ENCODE assay signal across 16 cellular contexts in the genomic region with DNA sequence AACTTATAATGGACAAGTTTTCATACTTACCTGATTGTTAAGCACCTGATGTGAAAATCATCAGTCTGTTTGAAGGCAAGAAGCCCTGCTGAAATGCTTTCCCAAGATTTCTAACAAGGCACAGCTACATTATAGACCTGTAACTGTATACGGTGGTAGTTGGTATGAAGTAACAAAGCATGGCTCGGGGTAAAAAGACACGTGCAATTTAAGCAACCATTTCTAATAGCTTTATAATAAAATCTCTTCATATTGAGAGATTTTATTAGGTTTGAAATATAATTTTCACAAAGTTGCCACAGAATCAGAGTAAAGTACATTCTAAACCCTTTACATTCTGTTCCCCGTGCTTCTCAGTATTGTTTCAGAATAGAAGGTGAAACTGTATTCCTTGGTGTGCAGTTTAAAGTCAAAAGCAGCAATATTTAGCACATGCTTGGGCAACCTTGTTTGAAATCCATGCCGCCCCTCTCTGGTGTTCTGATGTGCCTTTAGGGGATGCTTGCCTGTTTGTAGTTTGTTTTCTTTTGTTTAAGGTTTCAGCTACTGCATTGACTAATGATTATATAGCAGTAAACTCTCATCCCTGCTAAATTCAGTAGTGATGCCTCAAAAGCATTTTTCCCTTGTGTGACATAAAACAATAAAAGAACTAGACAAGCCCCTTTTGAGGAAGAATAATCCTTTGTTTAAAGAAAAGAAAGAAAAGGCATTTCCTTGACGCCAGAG.
DNase-seq lines count a peak whose midpoint lies in the region; ATAC-seq and TF ChIP-seq lines count a peak whose summit lies in the region.
"Had no signal": no experiment of that assay in that cellular context is flagged by ENCODE, and none has a peak within 500 bp of the region (broad histone marks: within the 10 kb centered on the region; RNA-seq: fewer than 3 reads in every experiment).

No MANE protein-coding gene starts in this region.

- H3K27me3 Mint-ChIP-seq in chondrocyte (ENCODE audit: low read depth) = peaks cover 26% of the 10 kb centered on the region

- H3K4me3 Mint-ChIP-seq in chondrocyte (ENCODE audit: unreplicated experiment) = no peak overlapping the region
- H3K4me3 Mint-ChIP-seq: CD14-positive monocyte; CD8-positive, alpha-beta T cell; IgD-negative memory B cell had no signal

- intact Hi-C loops in A673 (cut with micrococcal nuclease; ENCODE audit: unreplicated experiment) = loop anchor here (10.0 kb wide), 1 partner anchor 649 kb away; no protein-coding TSS in a partner anchor

- H3K4me1 Mint-ChIP-seq in chondrocyte (ENCODE audit: low read depth) = no peaks in the 10 kb centered on the region
- H3K4me1 Mint-ChIP-seq: IgD-negative memory B cell had no signal

- POLR2A ChIA-PET in A673 (lab: Charles Lee; ENCODE audit: low non-redundant PET) = interaction anchor here (0.6 kb wide), 1 partner anchor 308 kb away, joined by 3 read pairs; no protein-coding TSS in a partner anchor
- POLR2A ChIA-PET in HEK293 (lab: Yijun Ruan, JAX) = no interaction called here

- in situ Hi-C loops in GM13977 (cut with MboI; ENCODE audit: low pct_unique_long_range_greater_than_20kb, low sequenced_read_pairs, unreplicated experiment) = no loop called here

- H3K27ac ChIP-seq in A673 (ENCODE audit: low read depth, low read length, poor library complexity, severe bottlenecking) (peak overlapping the region; percentile 58), HEK293 (ENCODE audit: extremely low read depth, low read depth, low read length) (no peak overlapping the region)
- H3K27ac ChIP-seq: A549 had no signal

- DNase-seq in A673 (ENCODE audit: low spot score) (no peak), OCI-M1 (lab: John Stamatoyannopoulos, UW) (peak; percentile 36), left kidney (ENCODE audit: low read depth, low spot score) (peak; percentile 45), chondrocyte (ENCODE audit: low spot score) (no peak), GM13977 (ENCODE audit: low spot score) (no peak)
- DNase-seq: CD8-positive, alpha-beta T cell; COR-L47; DMS153; DMS79 treated with DMSO at 0.1 percent for 48 hours; EL had no signal

- no TSS peak for BruUV-seq in A673 (replicated peaks; lab: Mats Ljungman, UMichigan)

- H3K27me3 ChIP-seq in A673 (replicated peaks; ENCODE audit: insufficient read depth, low read depth, low read length, poor library complexity) = peaks cover 24% of the 10 kb centered on the region

- H3K4me1 ChIP-seq in A673 (ENCODE audit: insufficient read depth, low read length, poor library complexity, severe bottlenecking) (peaks cover 61% of the 10 kb centered on the region), HEK293 (ENCODE audit: control insufficient read depth, insufficient read depth, low read length) (no peaks in the 10 kb centered on the region)
- H3K4me1 ChIP-seq: A549, HAP-1 had no signal

- CTCF ChIA-PET in A673 (lab: Charles Lee) (no interaction called here), HEK293 (lab: Yijun Ruan, JAX) (interaction anchor here (0.6 to 0.7 kb wide), 2 partner anchors 345 to 479 kb away, joined by 3 to 4 read pairs; no protein-coding TSS in a partner anchor)

- no peak overlapping the region for H3K27ac Mint-ChIP-seq in chondrocyte (ENCODE audit: unreplicated experiment)
- H3K27ac Mint-ChIP-seq: CD14-positive monocyte; CD8-positive, alpha-beta T cell; IgD-negative memory B cell had no signal

- no peak for TF ChIP-seq CTCF in A673 (conservative IDR thresholded peaks at IDR 0.05; ENCODE audit: low read depth, low read length)
- TF ChIP-seq CTCF in HEK293 (tag by site-specific recombination; IDR thresholded peaks at IDR 0.05) = no peak
- TF ChIP-seq CTCF in chondrocyte (IDR thresholded peaks at IDR 0.05) = no peak
- TF ChIP-seq CTCF in GM13977 (IDR thresholded peaks at IDR 0.05; ENCODE audit: extremely low read depth, insufficient read depth, missing control alignments) = no peak

- H3K36me3 Mint-ChIP-seq in chondrocyte (ENCODE audit: low read depth) = no peaks in the 10 kb centered on the region
- H3K36me3 Mint-ChIP-seq: CD14-positive monocyte; CD8-positive, alpha-beta T cell; IgD-negative memory B cell had no signal

- ATAC-seq in GM19467 (IDR thresholded peaks at IDR 0.05; ENCODE audit: unreplicated experiment) = no peak
- ATAC-seq: A549; CD8-positive, alpha-beta T cell had no signal

- no peaks in the 10 kb centered on the region for H3K9me3 Mint-ChIP-seq in chondrocyte (ENCODE audit: low read depth)
- H3K9me3 Mint-ChIP-seq: CD8-positive, alpha-beta T cell; IgD-negative memory B cell had no signal

- H3K36me3 ChIP-seq in A673 (ENCODE audit: insufficient read depth, low read length, poor library complexity, severe bottlenecking) (no peaks in the 10 kb centered on the region), HEK293 (ENCODE audit: control insufficient read depth in 2 of 2, insufficient read depth in 1 of 2, low read length in 2 of 2) (no peaks in the 10 kb centered on the region)
- H3K36me3 ChIP-seq: HAP-1 had no signal

- no peaks in the 10 kb centered on the region for H3K9me3 ChIP-seq in A673 (ENCODE audit: low read depth, low read length, poor library complexity, severe bottlenecking)
- H3K9me3 ChIP-seq in HEK293 (ENCODE audit: control insufficient read depth, insufficient read depth, low read depth, low read length) = no peaks in the 10 kb centered on the region
- H3K9me3 ChIP-seq: A549, HAP-1 had no signal

- H3K4me3 ChIP-seq in A673 (ENCODE audit: low read depth, low read length, poor library complexity, severe bottlenecking) (no peak overlapping the region), HEK293 (ENCODE audit: low read depth, low read length) (no peak overlapping the region)
- H3K4me3 ChIP-seq: A549, HAP-1 had no signal

TF ChIP-seq in HEK293, 187 proteins besides CTCF, POLR2A, EP300 and RAD21 (continues in another document):
- TF ChIP-seq KLF8 (tag by site-specific recombination; IDR thresholded peaks at IDR 0.05) = no peak
- TF ChIP-seq ZNF707 (tag by site-specific recombination; IDR thresholded peaks at IDR 0.05) = no peak
- no peak for TF ChIP-seq ZFP69B (tag by site-specific recombination; IDR thresholded peaks at IDR 0.05)
- TF ChIP-seq, protein P1, sequence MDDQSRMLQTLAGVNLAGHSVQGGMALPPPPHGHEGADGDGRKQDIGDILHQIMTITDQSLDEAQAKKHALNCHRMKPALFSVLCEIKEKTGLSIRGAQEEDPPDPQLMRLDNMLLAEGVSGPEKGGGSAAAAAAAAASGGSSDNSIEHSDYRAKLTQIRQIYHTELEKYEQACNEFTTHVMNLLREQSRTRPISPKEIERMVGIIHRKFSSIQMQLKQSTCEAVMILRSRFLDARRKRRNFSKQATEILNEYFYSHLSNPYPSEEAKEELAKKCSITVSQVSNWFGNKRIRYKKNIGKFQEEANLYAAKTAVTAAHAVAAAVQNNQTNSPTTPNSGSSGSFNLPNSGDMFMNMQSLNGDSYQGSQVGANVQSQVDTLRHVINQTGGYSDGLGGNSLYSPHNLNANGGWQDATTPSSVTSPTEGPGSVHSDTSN (CRISPR knock-in tag; IDR thresholded peaks at IDR 0.05) = no peak
- TF ChIP-seq ZNF292 (tag by site-specific recombination; IDR thresholded peaks at IDR 0.05; ENCODE audit: borderline replicate concordance, low read depth) = no peak
- peak; percentile 62 for TF ChIP-seq FEZF1 (tag by site-specific recombination; IDR thresholded peaks at IDR 0.05)
- no peak for TF ChIP-seq ZFP3 (tag by site-specific recombination; IDR thresholded peaks at IDR 0.05; ENCODE audit: low read depth)
- peak; percentile 66; the same call in 1 of the 2 replicates for TF ChIP-seq OSR2 (tag by site-specific recombination; IDR thresholded peaks at IDR 0.05)
- TF ChIP-seq TRIM28 (IDR thresholded peaks at IDR 0.05; ENCODE audit: borderline replicate concordance, low read length) = peak; percentile 39; the same call in 1 of the 2 replicates
- TF ChIP-seq YY1 (tag by site-specific recombination; IDR thresholded peaks at IDR 0.05) = no peak
- no peak for TF ChIP-seq BCL11A (tag by site-specific recombination; IDR thresholded peaks at IDR 0.05; ENCODE audit: low read depth)
- no peak for TF ChIP-seq SP2 (tag by site-specific recombination; IDR thresholded peaks at IDR 0.05)
- TF ChIP-seq ZFP37 (tag by site-specific recombination; IDR thresholded peaks at IDR 0.05) = no peak
- TF ChIP-seq GLIS1 (tag by site-specific recombination; IDR thresholded peaks at IDR 0.05) = no peak
- peak; percentile 64; the same call in 1 of the 2 replicates for TF ChIP-seq TCF7L2 (IDR thresholded peaks at IDR 0.05; ENCODE audit: borderline replicate concordance, low read depth, low read length)
- TF ChIP-seq, protein P2, sequence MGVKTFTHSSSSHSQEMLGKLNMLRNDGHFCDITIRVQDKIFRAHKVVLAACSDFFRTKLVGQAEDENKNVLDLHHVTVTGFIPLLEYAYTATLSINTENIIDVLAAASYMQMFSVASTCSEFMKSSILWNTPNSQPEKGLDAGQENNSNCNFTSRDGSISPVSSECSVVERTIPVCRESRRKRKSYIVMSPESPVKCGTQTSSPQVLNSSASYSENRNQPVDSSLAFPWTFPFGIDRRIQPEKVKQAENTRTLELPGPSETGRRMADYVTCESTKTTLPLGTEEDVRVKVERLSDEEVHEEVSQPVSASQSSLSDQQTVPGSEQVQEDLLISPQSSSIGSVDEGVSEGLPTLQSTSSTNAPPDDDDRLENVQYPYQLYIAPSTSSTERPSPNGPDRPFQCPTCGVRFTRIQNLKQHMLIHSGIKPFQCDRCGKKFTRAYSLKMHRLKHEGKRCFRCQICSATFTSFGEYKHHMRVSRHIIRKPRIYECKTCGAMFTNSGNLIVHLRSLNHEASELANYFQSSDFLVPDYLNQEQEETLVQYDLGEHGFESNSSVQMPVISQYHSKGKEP (tag by site-specific recombination; IDR thresholded peaks at IDR 0.05) = 0 out of 2 replicates have a peak, but pooled peaks have one; percentile 7
- no peak for TF ChIP-seq ZNF223 (tag by site-specific recombination; IDR thresholded peaks at IDR 0.05)
- TF ChIP-seq ZNF510 (tag by site-specific recombination; IDR thresholded peaks at IDR 0.05; ENCODE audit: insufficient replicate concordance) = no peak
- TF ChIP-seq ZNF514 (tag by site-specific recombination; IDR thresholded peaks at IDR 0.05) = no peak

Comparison
In these comparisons a context has a peak if more than half of its experiments do, and no peak if none do; other contexts are left out.
1. DNase-seq: peak in OCI-M1 (single experiment) and left kidney (single experiment); none in A673 (single experiment), chondrocyte (single experiment) and GM13977 (single experiment).